Comparison of ENCODE assay signal across 7 cellular contexts in the genomic region with DNA sequence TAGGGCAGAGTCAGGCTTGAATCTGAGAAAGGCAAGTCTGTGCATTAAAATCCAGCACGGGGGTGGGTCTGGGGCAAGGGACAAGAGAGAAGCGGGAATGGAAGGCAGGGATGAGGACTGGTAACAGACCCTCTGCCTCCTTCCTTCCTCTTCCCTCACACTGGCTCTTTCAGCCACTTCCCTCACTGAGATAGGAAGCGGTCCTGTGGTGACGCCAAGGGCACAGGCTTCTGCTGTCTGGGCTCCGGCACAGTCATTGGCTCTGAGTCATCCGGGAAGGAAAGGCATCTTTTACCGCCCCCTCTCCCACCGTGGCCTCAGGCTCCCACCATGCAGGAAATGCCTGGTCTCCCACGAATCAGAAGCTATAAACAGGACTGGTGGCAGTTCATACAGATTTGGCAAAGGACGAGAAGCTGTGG.
DNase-seq lines count a peak whose midpoint lies in the region; ATAC-seq, FAIRE-seq and TF ChIP-seq lines count a peak whose summit lies in the region.

No MANE protein-coding gene starts in this region.

- H3K36me3 ChIP-seq in IMR-90 (ENCODE audit: control insufficient read depth, insufficient read depth, low read length) (no peaks in the 10 kb centered on the region; the same call in 1 of the 2 replicates), pancreas (no peaks in the 10 kb centered on the region)

- in situ Hi-C loops in IMR-90 (cut with MboI; ENCODE audit: low sequenced_read_pairs): loop anchor here (25.0 kb wide), 1 partner anchor 993 kb away; the partner anchor contains the start of gene CDKN1B

- peak overlapping the region; percentile 95 for H2AK5ac ChIP-seq in IMR-90 (ENCODE audit: low read depth, low read length)

- CTCF ChIA-PET in IMR-90 (lab: Yijun Ruan, JAX): interaction anchor here (1.4 kb wide), 1 partner anchor 14 kb away, joined by 3 read pairs; no protein-coding TSS in a partner anchor
- CTCF ChIA-PET in activated CD8-positive, alpha-beta T cell treated with anti-CD3 and anti-CD28 coated beads for 36 hours (lab: Charles Lee): interaction anchor here (1.2 kb wide), 1 partner anchor 313 kb away, joined by 3 read pairs; no protein-coding TSS in a partner anchor

- peak overlapping the region; percentile 36 for H2AFZ ChIP-seq in IMR-90 (replicated peaks; ENCODE audit: low read length, poor library complexity)

- TF ChIP-seq CTCF in IMR-90 (conservative IDR thresholded peaks at IDR 0.05; ENCODE audit: low read depth, low read length) (no peak), fibroblast of mammary gland (conservative IDR thresholded peaks at IDR 0.05; ENCODE audit: control insufficient read depth, insufficient read depth, low read depth, low read length) (no peak), pancreas (IDR thresholded peaks at IDR 0.05) (no peak)
- no peak for TF ChIP-seq CTCF in activated CD8-positive, alpha-beta T cell treated with anti-CD3 and anti-CD28 coated beads for 36 hours (IDR thresholded peaks at IDR 0.05)

- peak overlapping the region; percentile 44 for H3K4me2 ChIP-seq in IMR-90 (ENCODE audit: low read depth, low read length)

- H3K4me3 ChIP-seq in IMR-90 (ENCODE audit: insufficient read depth, low read depth, low read length) (no peak overlapping the region), fibroblast of mammary gland (ENCODE audit: control insufficient read depth, low read depth, low read length) (no peak overlapping the region), pancreas (no peak overlapping the region)

- H3K36me3 Mint-ChIP-seq in activated CD8-positive, alpha-beta T cell treated with anti-CD3 and anti-CD28 coated beads for 36 hours (ENCODE audit: low read depth): peaks cover 12% of the 10 kb centered on the region

- peak overlapping the region; percentile 92 for H3K4ac ChIP-seq in IMR-90 (ENCODE audit: low read depth, low read length)

- H3K79me1 ChIP-seq in IMR-90 (ENCODE audit: low read depth in 1 of 2, low read length in 2 of 2): peaks cover 30 to 89% of the 10 kb centered on the region in 2 experiments

- no peaks in the 10 kb centered on the region; the same call in 1 of the 2 replicates for H4K20me1 ChIP-seq in IMR-90 (ENCODE audit: insufficient read depth, low read length)

- BruUV-seq in IMR-90 (replicated peaks; lab: Mats Ljungman, UMichigan): no TSS peak

- dilution Hi-C loops in IMR-90 (cut with HindIII; ENCODE audit: low sequenced_read_pairs, unreplicated experiment): no loop called here

- intact Hi-C loops in IMR-90 (cut with micrococcal nuclease) (loop anchor here (2.0 kb wide), 3 partner anchors 39 to 77 kb away; no protein-coding TSS in a partner anchor), pancreas (cut with DNase I) (no loop called here)
- intact Hi-C loops in activated CD8-positive, alpha-beta T cell treated with anti-CD3 and anti-CD28 coated beads for 36 hours (cut with micrococcal nuclease): no loop called here

- peak overlapping the region; percentile 96; the same call in 1 of the 2 replicates for H3K23ac ChIP-seq in IMR-90 (ENCODE audit: low read depth, low read length)

- peak overlapping the region; percentile 36 for H3K9ac ChIP-seq in IMR-90 (ENCODE audit: low read depth, low read length)

- DNase-seq in IMR-90 (peak; percentile 98), fibroblast of mammary gland (ENCODE audit: low read depth) (peak; percentile 94), pancreas (peak in 1 of 6 donors; percentile 61), NCI-H2227 treated with DMSO at 0.1 percent for 48 hours (lab: John Stamatoyannopoulos, UW) (no peak)
- peak; percentile 67 for DNase-seq in activated CD8-positive, alpha-beta T cell treated with anti-CD3 and anti-CD28 coated beads for 36 hours

- peak overlapping the region; percentile 93 for H2BK5ac ChIP-seq in IMR-90 (ENCODE audit: low read depth, low read length, poor library complexity, severe bottlenecking)

- POLR2A ChIA-PET in IMR-90 (lab: Charles Lee; ENCODE audit: unreplicated experiment): no interaction called here
- POLR2A ChIA-PET in activated CD8-positive, alpha-beta T cell treated with anti-CD3 and anti-CD28 coated beads for 36 hours (lab: Charles Lee): no interaction called here

- H4K91ac ChIP-seq in IMR-90 (ENCODE audit: insufficient read depth, low read depth, low read length): peak overlapping the region; percentile 89

- no peaks in the 10 kb centered on the region for H3K9me3 ChIP-seq in IMR-90 (ENCODE audit: control insufficient read depth, insufficient read depth, low read length)
- H3K9me3 ChIP-seq in pancreas: no peaks in the 10 kb centered on the region

- peak overlapping the region; percentile 57 for H4K5ac ChIP-seq in IMR-90 (ENCODE audit: low read depth, low read length)

- H3K4me1 ChIP-seq in IMR-90 (ENCODE audit: control insufficient read depth, insufficient read depth, low read length) (peaks cover 32% of the 10 kb centered on the region), pancreas (peaks cover 10 to 32% (median 22%) of the 10 kb centered on the region in 3 donors)

- peak overlapping the region; percentile 97 for H2BK20ac ChIP-seq in IMR-90 (ENCODE audit: low read depth, low read length)

- H2AK9ac ChIP-seq in IMR-90 (replicated peaks; ENCODE audit: low read depth, low read length, poor library complexity): peak overlapping the region; percentile 2

- H3K14ac ChIP-seq in IMR-90 (replicated peaks; ENCODE audit: low read depth, low read length): peak overlapping the region; percentile 95

- ATAC-seq in IMR-90 (ENCODE audit: low read depth): peak; percentile 91
- peak; percentile 91 for ATAC-seq in activated CD8-positive, alpha-beta T cell treated with anti-CD3 and anti-CD28 coated beads for 36 hours
- peak in 3 of 4 donors; percentile 28 to 64 (median 60) for ATAC-seq in pancreas
- ATAC-seq in GM18909 (IDR thresholded peaks at IDR 0.05; ENCODE audit: poor library complexity, unreplicated experiment): no peak
- ATAC-seq in GM19351 (IDR thresholded peaks at IDR 0.05; ENCODE audit: unreplicated experiment): no peak

- H2BK120ac ChIP-seq in IMR-90 (ENCODE audit: low read depth, low read length): peak overlapping the region; percentile 98

- H3K4me1 Mint-ChIP-seq in activated CD8-positive, alpha-beta T cell treated with anti-CD3 and anti-CD28 coated beads for 36 hours (ENCODE audit: low read depth): peaks cover 18% of the 10 kb centered on the region

- no peak for FAIRE-seq in pancreas (lab: Jason Lieb, UNC)

- peak overlapping the region; percentile 93 for H3K56ac ChIP-seq in IMR-90 (ENCODE audit: extremely low read depth, insufficient read depth, low read length)

- WGBS in IMR-90 (ENCODE audit: extremely low coverage in 2 of 2, insufficient read length in 1 of 2), 2 experiments: 0% methylated on average over 1 of the region's 10 CpGs; no CpG with 5 or more reads in 1 of the 2 experiments
- 85 to 87% methylated on average over 10 of the region's 10 CpGs for WGBS in pancreas, 2 donors

- H3K27me3 ChIP-seq in IMR-90 (ENCODE audit: control insufficient read depth, insufficient read depth, low read length) (no peaks in the 10 kb centered on the region), pancreas (no peaks in the 10 kb centered on the region)

- peak overlapping the region; percentile 96 for H3K27ac ChIP-seq in IMR-90 (ENCODE audit: insufficient read depth, low read length)
- no peak overlapping the region for H3K27ac ChIP-seq in pancreas

- peak; percentile 87 for TF ChIP-seq POLR2A in IMR-90 (IDR thresholded peaks at IDR 0.05; ENCODE audit: low read depth, low read length)

- peaks cover 22% of the 10 kb centered on the region for H3K9me1 ChIP-seq in IMR-90 (ENCODE audit: insufficient read depth, low read length)

- H3K27me3 Mint-ChIP-seq in activated CD8-positive, alpha-beta T cell treated with anti-CD3 and anti-CD28 coated beads for 36 hours: no peaks in the 10 kb centered on the region

- peak overlapping the region; percentile 74 to 95 for H4K8ac ChIP-seq in IMR-90 (ENCODE audit: low read depth in 2 of 2, low read length in 2 of 2)

- no peak overlapping the region for H3K4me3 Mint-ChIP-seq in activated CD8-positive, alpha-beta T cell treated with anti-CD3 and anti-CD28 coated beads for 36 hours

- peak overlapping the region; percentile 77 for H3K18ac ChIP-seq in IMR-90 (ENCODE audit: low read depth, low read length)

- H3K9me3 Mint-ChIP-seq in activated CD8-positive, alpha-beta T cell treated with anti-CD3 and anti-CD28 coated beads for 36 hours: no peaks in the 10 kb centered on the region

- peak; percentile 27 for TF ChIP-seq RAD21 in IMR-90 (IDR thresholded peaks at IDR 0.05; ENCODE audit: low read length)

- no peak overlapping the region for H3K27ac Mint-ChIP-seq in activated CD8-positive, alpha-beta T cell treated with anti-CD3 and anti-CD28 coated beads for 36 hours

- peak overlapping the region; percentile 92; the same call in 2 of the 3 replicates for H2BK15ac ChIP-seq in IMR-90 (ENCODE audit: low read depth, low read length)

TF ChIP-seq in IMR-90, 13 proteins besides CTCF, POLR2A, EP300 and RAD21 (continues in another document):
- TF ChIP-seq RCOR1 (IDR thresholded peaks at IDR 0.05; ENCODE audit: insufficient replicate concordance, low read length): peak; percentile 62
- peak; percentile 70; the same call in 1 of the 2 replicates for TF ChIP-seq NFE2L2 (IDR thresholded peaks at IDR 0.05; ENCODE audit: low read depth, low read length)
- TF ChIP-seq FOS (IDR thresholded peaks at IDR 0.05; ENCODE audit: low read depth, low read length): peak; percentile 96
- no peak for TF ChIP-seq CEBPB (IDR thresholded peaks at IDR 0.05; ENCODE audit: low read depth, low read length)
- TF ChIP-seq CHD1 (IDR thresholded peaks at IDR 0.05; ENCODE audit: low read depth, low read length): no peak; the same call in 1 of the 2 replicates
- TF ChIP-seq MAFK (IDR thresholded peaks at IDR 0.05; ENCODE audit: low read depth, low read length): peak; percentile 15; the same call in 1 of the 2 replicates
- TF ChIP-seq RFX5 (IDR thresholded peaks at IDR 0.05; ENCODE audit: low read depth, low read length): no peak
- no peak; the same call in 1 of the 2 replicates for TF ChIP-seq SMC3 (IDR thresholded peaks at IDR 0.05; ENCODE audit: low read depth, low read length)
- no peak for TF ChIP-seq USF2 (IDR thresholded peaks at IDR 0.05; ENCODE audit: low read depth, low read length)

Comparison
In these comparisons a context has a peak if more than half of its experiments do, and no peak if none do; other contexts are left out.
1. ATAC-seq: peak in IMR-90 (single experiment), activated CD8-positive, alpha-beta T cell treated with anti-CD3 and anti-CD28 coated beads for 36 hours (single experiment) and pancreas (3 of 4); none in GM18909 (single experiment) and GM19351 (single experiment).